ENCODE assay signal across 8 cellular contexts in the genomic region with DNA sequence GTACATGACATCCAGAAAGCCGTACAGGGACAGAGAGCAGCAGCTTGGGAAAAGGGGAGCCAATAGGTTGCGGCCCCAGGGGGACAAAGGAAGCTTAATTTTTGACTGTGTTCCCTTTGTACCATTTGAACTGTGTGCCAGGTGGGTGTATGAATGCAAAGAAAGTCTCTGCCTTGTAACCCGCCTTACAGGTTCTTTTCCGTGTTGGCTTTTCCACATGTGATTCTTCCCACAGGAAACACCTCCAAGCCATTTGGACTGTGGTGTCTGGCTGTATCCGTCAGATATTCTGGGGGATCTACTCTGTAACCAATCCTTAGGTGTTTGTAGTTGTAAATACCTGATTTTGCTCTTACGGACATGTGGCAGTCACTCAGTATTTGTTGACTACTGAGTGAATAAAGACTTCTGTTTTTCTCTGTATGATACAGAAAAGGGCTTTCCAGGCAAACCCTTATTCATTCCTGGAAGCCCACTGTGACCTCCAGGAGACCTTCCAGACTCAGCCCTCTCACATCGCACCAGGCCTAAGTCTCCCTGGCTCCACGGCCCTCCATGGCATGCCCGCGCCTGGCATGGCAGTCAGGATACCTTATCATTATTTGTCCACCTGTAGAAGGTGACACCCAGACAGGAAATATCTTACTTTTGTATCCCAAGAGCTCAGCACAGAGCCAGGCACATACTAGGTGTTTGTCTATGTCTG. TPM values are rescaled to one million over a fixed set of nuclear protein-coding genes. Genes with fewer than 3 reads are reported as not detected.
DNase-seq lines count a peak whose midpoint lies in the region; ATAC-seq, FAIRE-seq and TF ChIP-seq lines count a peak whose summit lies in the region.

No MANE protein-coding gene starts in this region.

- no peaks in the 10 kb centered on the region for H3K9me3 Mint-ChIP-seq in HFFc6
- peaks cover 0 to 2% (median 0%) of the 10 kb centered on the region in 11 donors for H3K9me3 Mint-ChIP-seq in naive thymus-derived CD4-positive, alpha-beta T cell

- ATAC-seq in A549 (no peak), HG03097 (IDR thresholded peaks at IDR 0.05; ENCODE audit: low FRiP score, unreplicated experiment) (no peak)
- ATAC-seq in naive thymus-derived CD4-positive, alpha-beta T cell = no peak

- peaks cover 48% of the 10 kb centered on the region for H3K4me1 Mint-ChIP-seq in HFFc6 (ENCODE audit: low read depth)
- peaks cover 4 to 44% (median 28%) of the 10 kb centered on the region in 7 donors for H3K4me1 Mint-ChIP-seq in naive thymus-derived CD4-positive, alpha-beta T cell

- H3K27me3 ChIP-seq in colonic mucosa = no peaks in the 10 kb centered on the region
- no peaks in the 10 kb centered on the region for H3K27me3 ChIP-seq in naive thymus-derived CD4-positive, alpha-beta T cell (ENCODE audit: control insufficient read depth in 2 of 2, insufficient read depth in 2 of 2, low read length in 2 of 2)

- peaks cover 7% of the 10 kb centered on the region for H3K27me3 Mint-ChIP-seq in HFFc6 (ENCODE audit: insufficient read depth)
- H3K27me3 Mint-ChIP-seq in naive thymus-derived CD4-positive, alpha-beta T cell = peaks cover 0 to 67% (median 6%) of the 10 kb centered on the region in 5 donors

- peaks cover 24% of the 10 kb centered on the region for H3K36me3 Mint-ChIP-seq in HFFc6 (ENCODE audit: low read depth)
- H3K36me3 Mint-ChIP-seq in naive thymus-derived CD4-positive, alpha-beta T cell = peaks cover 0 to 11% (median 5%) of the 10 kb centered on the region in 5 donors

- FAIRE-seq in A549 (lab: Jason Lieb, UNC) = no peak

- no peaks in the 10 kb centered on the region for H3K36me3 ChIP-seq in colonic mucosa
- H3K36me3 ChIP-seq in naive thymus-derived CD4-positive, alpha-beta T cell (ENCODE audit: control insufficient read depth in 2 of 3, insufficient read depth in 3 of 3, low read length in 3 of 3) = no peaks in the 10 kb centered on the region

- CTCF ChIA-PET in A549 (lab: Yijun Ruan, JAX) = interaction anchor here (2.3 kb wide), 1 partner anchor 116 kb away, joined by 6 read pairs; no protein-coding TSS in a partner anchor
- CTCF ChIA-PET in naive thymus-derived CD4-positive, alpha-beta T cell (lab: Charles Lee) = interaction anchor here (1.2 kb wide), 1 partner anchor 12 kb away, joined by 4 read pairs; no protein-coding TSS in a partner anchor

- H3K27ac ChIP-seq in A549 (peak overlapping the region in 1 of 2 experiments; percentile 90; a peak in 2 of 6 replicates), colonic mucosa (no peak overlapping the region)
- H3K27ac ChIP-seq in naive thymus-derived CD4-positive, alpha-beta T cell (ENCODE audit: low read depth, low read length) = no peak overlapping the region

- TF ChIP-seq CTCF in A549 (IDR thresholded peaks at IDR 0.05) (no peak), HFFc6 (IDR thresholded peaks at IDR 0.05) (no peak), colonic mucosa (IDR thresholded peaks at IDR 0.05) (no peak)

- H3K4me1 ChIP-seq in A549 (peaks cover 7% of the 10 kb centered on the region; the same call in 1 of the 3 replicates), colonic mucosa (peaks cover 5% of the 10 kb centered on the region)
- peaks cover 0 to 7% of the 10 kb centered on the region in 2 donors for H3K4me1 ChIP-seq in naive thymus-derived CD4-positive, alpha-beta T cell (ENCODE audit: control insufficient read depth in 2 of 2, insufficient read depth in 2 of 2, low read length in 2 of 2)

- H3K9ac ChIP-seq in colonic mucosa (ENCODE audit: low read depth in 2 of 2, low read length in 2 of 2) = no peak overlapping the region

- POLR2A ChIA-PET in A549 (lab: Yijun Ruan, JAX) = no interaction called here
- POLR2A ChIA-PET in naive thymus-derived CD4-positive, alpha-beta T cell (lab: Charles Lee) = no interaction called here

- H3K4me3 ChIP-seq in A549 (peak overlapping the region; percentile 72), colonic mucosa (peak overlapping the region; percentile 53)
- no peak overlapping the region for H3K4me3 ChIP-seq in naive thymus-derived CD4-positive, alpha-beta T cell (ENCODE audit: low read length)

- H3K4me3 Mint-ChIP-seq in HFFc6 = peak overlapping the region; percentile 91
- H3K4me3 Mint-ChIP-seq in naive thymus-derived CD4-positive, alpha-beta T cell = peak overlapping the region; percentile 78 to 94 (median 88)

- H3K9me3 ChIP-seq in A549 = no peaks in the 10 kb centered on the region
- no peaks in the 10 kb centered on the region for H3K9me3 ChIP-seq in colonic mucosa
- H3K9me3 ChIP-seq in naive thymus-derived CD4-positive, alpha-beta T cell (ENCODE audit: control insufficient read depth in 2 of 3, low read length in 3 of 3) = no peaks in the 10 kb centered on the region

- WGBS in A549 (ENCODE audit: missing lambda C conversion rate) = 92% methylated on average over 10 of the region's 10 CpGs

- TF ChIP-seq EP300 in A549 (IDR thresholded peaks at IDR 0.05) = no peak

- DNase-seq in A549 (ENCODE audit: low read depth in 1 of 2, low spot score in 1 of 2) = no peak
- DNase-seq in HFFc6 = no peak
- DNase-seq in colonic mucosa = no peak
- DNase-seq in naive thymus-derived CD4-positive, alpha-beta T cell = no peak
- no peak for DNase-seq in kidney tubule cell (ENCODE audit: low spot score)
- DNase-seq in NCI-H82 (lab: John Stamatoyannopoulos, UW) = no peak
- DNase-seq in NCI-H2107 (lab: John Stamatoyannopoulos, UW) = no peak

- peak overlapping the region; percentile 81 for H3K27ac Mint-ChIP-seq in HFFc6
- peak overlapping the region in 8 of 9 donors; percentile 14 to 96 (median 86) for H3K27ac Mint-ChIP-seq in naive thymus-derived CD4-positive, alpha-beta T cell

- no peak for TF ChIP-seq RAD21 in A549 (conservative IDR thresholded peaks at IDR 0.05 in 1 of 2, IDR thresholded peaks at IDR 0.05 in 1 of 2)

- H3K4me2 ChIP-seq in A549 = peak overlapping the region; percentile 75

- intact Hi-C loops in colonic mucosa (cut with DNase I) = no loop called here
- intact Hi-C loops in naive thymus-derived CD4-positive, alpha-beta T cell (cut with micrococcal nuclease) = no loop called here

- TF ChIP-seq POLR2A in A549 (IDR thresholded peaks at IDR 0.05; ENCODE audit: low read length) = no peak

TF ChIP-seq in A549, 52 proteins besides CTCF, POLR2A, EP300 and RAD21:
- TF ChIP-seq, protein P1, sequence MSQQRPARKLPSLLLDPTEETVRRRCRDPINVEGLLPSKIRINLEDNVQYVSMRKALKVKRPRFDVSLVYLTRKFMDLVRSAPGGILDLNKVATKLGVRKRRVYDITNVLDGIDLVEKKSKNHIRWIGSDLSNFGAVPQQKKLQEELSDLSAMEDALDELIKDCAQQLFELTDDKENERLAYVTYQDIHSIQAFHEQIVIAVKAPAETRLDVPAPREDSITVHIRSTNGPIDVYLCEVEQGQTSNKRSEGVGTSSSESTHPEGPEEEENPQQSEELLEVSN (IDR thresholded peaks at IDR 0.05; ENCODE audit: borderline replicate concordance, low read depth) = no peak
- TF ChIP-seq RNF2 (IDR thresholded peaks at IDR 0.05; ENCODE audit: borderline replicate concordance, low read depth) (no peak), HOXB13 (CRISPR knock-in tag; IDR thresholded peaks at IDR 0.05; ENCODE audit: low read depth) (no peak), EHMT2 (IDR thresholded peaks at IDR 0.05; ENCODE audit: low read depth) (no peak)

RNA-seq across cellular contexts. Expression of a gene that starts 1.2 kb away (rescaled TPM):
- 78.3 and 93.0 TPM in 2 replicates for polyA plus RNA-seq in A549 (2011; rRNA removed)
- 31.6 and 34.0 TPM in 2 replicates for polyA plus RNA-seq in A549 (2012; cell fraction: cytosol; rRNA removed)
- polyA plus RNA-seq in A549 (2012; cell fraction: nucleus; rRNA removed) = 22.1 and 32.2 TPM in 2 replicates
- polyA plus RNA-seq in A549 (2017; fragmentation: RNase III; extraction: RNeasy Plus Mini Kit Qiagen cat#74134 plus additional on column Dnase treatment) = 69.1 to 75.6 TPM (median 74.7 TPM) in 3 replicates
- polyA minus RNA-seq in A549 (2011; rRNA and poly(A)+ RNA removed) = 41.9 and 43.6 TPM in 2 replicates
- 100 to 1,000 TPM in 4 of 6 experiments, 10 to 100 TPM in 2; 90.6 to 107 (median 102) TPM for total RNA-seq in HFFc6 (2021; fragmentation: NEBNext Ultra II Directional; extraction: Animal tissue kit (Norgen Biotek cat#: 25700))
- 100 to 1,000 TPM; 114 to 133 TPM for total RNA-seq in colonic mucosa
- total RNA-seq in naive thymus-derived CD4-positive, alpha-beta T cell = 100 to 1,000 TPM in 4 of 5 experiments, 10 to 100 TPM in 1; 96.3 to 257 (median 114) TPM
- polyA plus RNA-seq in naive thymus-derived CD4-positive, alpha-beta T cell = 10 to 100 TPM; 82.2 to 94.0 TPM

RNA-seq across cellular contexts. Expression of a gene that starts 38.1 kb away (rescaled TPM):
- polyA plus RNA-seq in A549 (2011; rRNA removed) = 0.44 and 0.78 TPM in 2 replicates
- 0.09 TPM in 2 replicates for polyA plus RNA-seq in A549 (2012; cell fraction: cytosol; rRNA removed)
- 0.23 and 0.37 TPM in 2 replicates for polyA plus RNA-seq in A549 (2012; cell fraction: nucleus; rRNA removed)
- polyA plus RNA-seq in A549 (2017; fragmentation: RNase III; extraction: RNeasy Plus Mini Kit Qiagen cat#74134 plus additional on column Dnase treatment) = 0.42 to 2.3 TPM (median 2.2 TPM) in 3 replicates
- 0.33 TPM in 1 of 2 replicates, not detected in the other for polyA minus RNA-seq in A549 (2011; rRNA and poly(A)+ RNA removed)
- under 1 TPM in 4 of 6 experiments, not detected in 2; 0.13 to 0.36 (median 0.25) TPM for total RNA-seq in HFFc6 (2021; fragmentation: NEBNext Ultra II Directional; extraction: Animal tissue kit (Norgen Biotek cat#: 25700))
- total RNA-seq in colonic mucosa = 10 to 100 TPM; 32.5 to 34.7 TPM
- not detected for total RNA-seq in naive thymus-derived CD4-positive, alpha-beta T cell
- polyA plus RNA-seq in naive thymus-derived CD4-positive, alpha-beta T cell = not detected

Comparison
In these comparisons a context has a peak if more than half of its experiments do, and no peak if none do; other contexts are left out.
1. RNA of a gene that starts 38.1 kb away (total RNA-seq): 32.5 to 34.7 TPM in colonic mucosa; 0.13 to 0.36 TPM in HFFc6 and not detected in naive thymus-derived CD4-positive, alpha-beta T cell; every median in the first group is over 10 times any median in the second.